ENCODE assay signal across 19 cellular contexts in the genomic region with DNA sequence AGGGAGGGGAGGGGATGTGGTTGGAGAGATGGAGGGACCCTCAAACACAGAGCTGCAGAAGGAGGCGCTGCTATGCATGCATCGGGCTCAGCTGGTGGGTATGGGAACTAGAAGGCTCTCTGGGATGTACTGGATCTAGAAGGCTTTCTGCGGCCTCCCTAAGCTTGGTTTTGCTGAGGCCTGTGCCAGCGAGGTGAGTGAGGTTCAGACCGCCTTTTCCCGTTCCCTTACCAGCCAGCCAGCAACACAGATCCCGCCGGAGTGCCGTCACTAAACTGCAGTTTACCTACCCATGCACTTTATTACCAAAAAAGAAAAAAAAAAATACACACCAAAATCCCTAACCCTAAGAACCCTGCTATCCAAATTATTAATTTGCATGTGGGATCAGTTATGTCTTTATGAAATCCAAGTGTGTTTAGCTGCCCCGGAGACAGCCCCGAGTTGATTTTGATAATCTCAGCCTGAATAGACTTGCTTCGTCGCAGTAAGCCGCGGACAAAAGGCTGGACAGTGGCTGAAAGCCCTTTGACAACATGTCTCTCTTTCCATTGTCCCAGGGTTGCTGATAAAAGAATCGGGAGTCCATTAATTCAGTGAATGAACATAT.
"Had no signal": no experiment of that assay in that cellular context is flagged by ENCODE, and none has a peak within 500 bp of the region (broad histone marks: within the 10 kb centered on the region; RNA-seq: fewer than 3 reads in every experiment).

No MANE protein-coding gene starts in this region.

- H3K36me3 ChIP-seq: sigmoid colon, spleen, thoracic aorta had no signal

- H3K9me3 ChIP-seq: ascending aorta, sigmoid colon, thoracic aorta had no signal

- H3K9me3 Mint-ChIP-seq: activated B cell treated with CpG ODN at 0.5 μM for 24 hours; activated CD4-positive, alpha-beta T cell treated with anti-CD3 and anti-CD28 coated beads, Interleukin-2, amount 10 ng/mL, durations not matched to agents 24 days and 14 days; activated T-cell treated with anti-CD3 and anti-CD28 coated beads, Interleukin-2, amount 50 U/mL, for 4 hours; natural killer cell treated with Interleukin-12 subunit alpha and Interleukin-12 subunit beta and Interleukin-15 and Interleukin-18, amount 100 ng/mL, for 72 hours; stimulated activated memory B cell treated with anti-CD40 and anti-IgM and Interleukin-4, amounts not matched to agents 10 μg/mL and 1 μg/mL and 100 μg/mL, for 72 hours; T-cell had no signal

- H3K27ac Mint-ChIP-seq: activated B cell treated with CpG ODN at 0.5 μM for 24 hours; activated CD4-positive, alpha-beta T cell treated with anti-CD3 and anti-CD28 coated beads, Interleukin-2, amount 10 ng/mL, durations not matched to agents 24 days and 14 days; natural killer cell treated with Interleukin-12 subunit alpha and Interleukin-12 subunit beta and Interleukin-15 and Interleukin-18, amount 100 ng/mL, for 72 hours; stimulated activated memory B cell treated with anti-CD40 and anti-IgM and Interleukin-4, amounts not matched to agents 10 μg/mL and 1 μg/mL and 100 μg/mL, for 72 hours; T-cell had no signal

- DNase-seq: activated B cell treated with CpG ODN at 0.5 μM for 24 hours; activated CD4-positive, alpha-beta T cell treated with anti-CD3 and anti-CD28 coated beads, Interleukin-2, amount 10 ng/mL, durations not matched to agents 24 days and 14 days; activated CD8-positive, alpha-beta memory T cell treated with anti-CD3 and anti-CD28 coated beads, Interleukin-2, amount 50 U/mL, for 4 hours; activated effector memory CD4-positive, alpha-beta T cell treated with Interleukin-2 at 50 U/mL for 16 hours; activated naive CD4-positive, alpha-beta T cell treated with anti-CD3 and anti-CD28 coated beads, Interleukin-2, amount 50 U/mL, for 16 hours; activated T-cell treated with anti-CD3 and anti-CD28 coated beads, Interleukin-2, amount 50 U/mL, for 4 hours; dermis blood vessel endothelial cell; erythroblast; sigmoid colon; spleen; stimulated activated CD4-positive, alpha-beta T cell treated with anti-CD3 and anti-CD28 coated beads, Interleukin-4, amount 100 ng/mL, for 4 hours; T-cell had no signal

- H3K27ac ChIP-seq: ascending aorta, cardiac muscle cell, sigmoid colon, spleen, thoracic aorta had no signal

- H3K4me3 ChIP-seq: ascending aorta, cardiac muscle cell, lung, sigmoid colon, spleen, thoracic aorta had no signal

- H3K36me3 Mint-ChIP-seq: natural killer cell treated with Interleukin-12 subunit alpha and Interleukin-12 subunit beta and Interleukin-15 and Interleukin-18, amount 100 ng/mL, for 72 hours; stimulated activated memory B cell treated with anti-CD40 and anti-IgM and Interleukin-4, amounts not matched to agents 10 μg/mL and 1 μg/mL and 100 μg/mL, for 72 hours; T-cell had no signal

- H3K4me3 Mint-ChIP-seq: activated B cell treated with CpG ODN at 0.5 μM for 24 hours; activated CD4-positive, alpha-beta T cell treated with anti-CD3 and anti-CD28 coated beads, Interleukin-2, amount 10 ng/mL, durations not matched to agents 24 days and 14 days; activated T-cell treated with anti-CD3 and anti-CD28 coated beads, Interleukin-2, amount 50 U/mL, for 4 hours; natural killer cell treated with Interleukin-12 subunit alpha and Interleukin-12 subunit beta and Interleukin-15 and Interleukin-18, amount 100 ng/mL, for 72 hours; stimulated activated memory B cell treated with anti-CD40 and anti-IgM and Interleukin-4, amounts not matched to agents 10 μg/mL and 1 μg/mL and 100 μg/mL, for 72 hours; T-cell had no signal

- H3K27me3 ChIP-seq: ascending aorta, cardiac muscle cell had no signal

- H3K4me1 Mint-ChIP-seq: activated B cell treated with CpG ODN at 0.5 μM for 24 hours; activated CD4-positive, alpha-beta T cell treated with anti-CD3 and anti-CD28 coated beads, Interleukin-2, amount 10 ng/mL, durations not matched to agents 24 days and 14 days; stimulated activated memory B cell treated with anti-CD40 and anti-IgM and Interleukin-4, amounts not matched to agents 10 μg/mL and 1 μg/mL and 100 μg/mL, for 72 hours; T-cell had no signal

- ATAC-seq: activated T-cell treated with anti-CD3 and anti-CD28 coated beads, Interleukin-2, amount 50 U/mL, for 4 hours; natural killer cell treated with Interleukin-12 subunit alpha and Interleukin-12 subunit beta and Interleukin-15 and Interleukin-18, amount 100 ng/mL, for 72 hours; SK-N-SH treated with all-trans-retinoic acid at 6 μM for 48 hours; stimulated activated memory B cell treated with anti-CD40 and anti-IgM and Interleukin-4, amounts not matched to agents 10 μg/mL and 1 μg/mL and 100 μg/mL, for 72 hours; T-cell had no signal
